Comparison of ENCODE assay signal across 1 cellular context in genomic region chr16:3171181-3171854, GRCh38.
TF ChIP-seq lines count a peak whose summit lies in the region.

No MANE protein-coding gene starts in this region.

TF ChIP-seq in HepG2, 621 proteins besides CTCF, POLR2A, EP300 and RAD21 (continues in another document):
- TF ChIP-seq UBTF (CRISPR knock-in tag; IDR thresholded peaks at IDR 0.05) (peak; percentile 48; the same call in 1 of the 2 replicates), HNF1B (CRISPR knock-in tag; IDR thresholded peaks at IDR 0.05) (peak; percentile 44; the same call in 1 of the 2 replicates), PTBP1 (IDR thresholded peaks at IDR 0.05; ENCODE audit: low read depth, low read length, poor library complexity, severe bottlenecking) (peak; percentile 57), ESRRA (CRISPR knock-in tag; IDR thresholded peaks at IDR 0.05; ENCODE audit: low read depth) (0 out of 2 replicates have a peak, but pooled peaks have one; percentile 33), NFE2L1 (CRISPR knock-in tag; IDR thresholded peaks at IDR 0.05; ENCODE audit: borderline replicate concordance) (peak; percentile 58; the same call in 1 of the 2 replicates), RNF219 (CRISPR knock-in tag; IDR thresholded peaks at IDR 0.05) (no peak), ZNF776 (CRISPR knock-in tag; IDR thresholded peaks at IDR 0.05) (0 out of 2 replicates have a peak, but pooled peaks have one; percentile 21), ZBTB7B (CRISPR knock-in tag; IDR thresholded peaks at IDR 0.05) (peak; percentile 63), SAP130 (CRISPR knock-in tag; IDR thresholded peaks at IDR 0.05; ENCODE audit: low read depth) (peak; percentile 33), ZSCAN21 (CRISPR knock-in tag; IDR thresholded peaks at IDR 0.05; ENCODE audit: borderline replicate concordance) (0 out of 2 replicates have a peak, but pooled peaks have one; percentile 60), ZBTB42 (CRISPR knock-in tag; IDR thresholded peaks at IDR 0.05) (no peak), JUN (CRISPR knock-in tag; IDR thresholded peaks at IDR 0.05) (no peak), RERE (CRISPR knock-in tag; IDR thresholded peaks at IDR 0.05; ENCODE audit: low read depth) (no peak), MAZ (IDR thresholded peaks at IDR 0.05; ENCODE audit: borderline replicate concordance, low read depth, low read length) (no peak), MAZ (CRISPR knock-in tag; IDR thresholded peaks at IDR 0.05; ENCODE audit: low read depth) (peak; percentile 30; the same call in 1 of the 2 replicates), ZFP91 (CRISPR knock-in tag; IDR thresholded peaks at IDR 0.05; ENCODE audit: borderline replicate concordance) (peak; percentile 2; the same call in 1 of the 2 replicates), DMTF1 (CRISPR knock-in tag; IDR thresholded peaks at IDR 0.05) (no peak), NFKBIZ (CRISPR knock-in tag; IDR thresholded peaks at IDR 0.05) (0 out of 2 replicates have a peak, but pooled peaks have one; percentile 9), MXD1 (CRISPR knock-in tag; IDR thresholded peaks at IDR 0.05) (0 out of 2 replicates have a peak, but pooled peaks have one; percentile 25), AGO1 (IDR thresholded peaks at IDR 0.05; ENCODE audit: low read depth, low read length, poor library complexity, severe bottlenecking) (no peak), NCOA1 (CRISPR knock-in tag; IDR thresholded peaks at IDR 0.05) (no peak), THAP11 (CRISPR knock-in tag; IDR thresholded peaks at IDR 0.05) (no peak), ELF3 (CRISPR knock-in tag; IDR thresholded peaks at IDR 0.05) (0 out of 2 replicates have a peak, but pooled peaks have one; percentile 7), NFIB (CRISPR knock-in tag; IDR thresholded peaks at IDR 0.05; ENCODE audit: borderline replicate concordance) (no peak), ZNF362 (CRISPR knock-in tag; IDR thresholded peaks at IDR 0.05; ENCODE audit: borderline replicate concordance) (0 out of 2 replicates have a peak, but pooled peaks have one; percentile 1), MLX (CRISPR knock-in tag; IDR thresholded peaks at IDR 0.05) (no peak), HNF4A (CRISPR knock-in tag; IDR thresholded peaks at IDR 0.05) (no peak), ZFY (CRISPR knock-in tag; IDR thresholded peaks at IDR 0.05) (peak; percentile 38; the same call in 1 of the 2 replicates), SP4 (CRISPR knock-in tag; IDR thresholded peaks at IDR 0.05) (0 out of 2 replicates have a peak, but pooled peaks have one; percentile 48), ZNF484 (CRISPR knock-in tag; IDR thresholded peaks at IDR 0.05; ENCODE audit: borderline replicate concordance, low read depth) (no peak), MEIS1 (CRISPR knock-in tag; IDR thresholded peaks at IDR 0.05; ENCODE audit: borderline replicate concordance) (0 out of 2 replicates have a peak, but pooled peaks have one; percentile 6), ZNF761 (CRISPR knock-in tag; conservative IDR thresholded peaks at IDR 0.05) (0 out of 2 replicates have a peak, but pooled peaks have one; percentile 39)
